In genomic region chr17:57859601-57860413, GRCh38 we compare ENCODE assay signal across 22 cellular contexts. TPM values are rescaled to one million over a fixed set of nuclear protein-coding genes. Genes with fewer than 3 reads are reported as not detected.
DNase-seq lines count a peak whose midpoint lies in the region; ATAC-seq, FAIRE-seq and TF ChIP-seq lines count a peak whose summit lies in the region.
"Had no signal": no experiment of that assay in that cellular context is flagged by ENCODE, and none has a peak within 500 bp of the region (broad histone marks: within the 10 kb centered on the region; RNA-seq: fewer than 3 reads in every experiment).

No MANE protein-coding gene starts in this region.

- H3K9me3 ChIP-seq in right cardiac atrium (ENCODE audit: control insufficient read depth, low read length): no peaks in the 10 kb centered on the region
- H3K9me3 ChIP-seq in WERI-Rb-1 (ENCODE audit: severe bottlenecking): no peaks in the 10 kb centered on the region
- no peaks in the 10 kb centered on the region for H3K9me3 ChIP-seq in transverse colon

- H3K36me3 Mint-ChIP-seq in activated T-cell treated with anti-CD3 and anti-CD28 coated beads, Interleukin-2, amount 50 U/mL, for 24 hours (ENCODE audit: low read depth): no peaks in the 10 kb centered on the region
- no peaks in the 10 kb centered on the region for H3K36me3 Mint-ChIP-seq in naive thymus-derived CD8-positive, alpha-beta T cell
- H3K36me3 Mint-ChIP-seq: activated naive CD4-positive, alpha-beta T cell treated with anti-CD3 and anti-CD28 coated beads, Interleukin-2, amount 50 U/mL, for 24 hours had no signal

- 44% methylated on average over 13 of the region's 13 CpGs for WGBS in right cardiac atrium
- 54 to 72% methylated on average over 2 to 13 of the region's 13 CpGs for WGBS in transverse colon (ENCODE audit: low coverage in 1 of 2), 2 donors

- intact Hi-C loops in Right ventricle myocardium superior (cut with DNase I) (loop anchor here (2.0 to 5.0 kb wide), 2 partner anchors 135 to 252 kb away; no protein-coding TSS in a partner anchor), right cardiac atrium (cut with DNase I) (loop anchor here (2.0 to 10.0 kb wide), 5 partner anchors 137 to 255 kb away; partner anchors contain the start of gene DYNLL2 (in 3 of the 4)), transverse colon (cut with DNase I; ENCODE audit: low total_unique reads) (loop anchor here (5.0 to 10.0 kb wide), 3 partner anchors 32 to 225 kb away; partner anchors contain the start of gene DYNLL2)

- peaks cover 2% of the 10 kb centered on the region for H3K4me1 ChIP-seq in right cardiac atrium (ENCODE audit: control insufficient read depth, insufficient read depth, low read length)
- peaks cover 16 to 42% (median 24%) of the 10 kb centered on the region in 4 donors for H3K4me1 ChIP-seq in transverse colon

- no peak for TF ChIP-seq POLR2A in transverse colon (IDR thresholded peaks at IDR 0.05)

- in situ Hi-C loops in transverse colon (cut with MboI; ENCODE audit: low pct_ligation_motif_present in 1 of 4, low pct_unique_long_range_greater_than_20kb in 1 of 4, low sequenced_read_pairs in 3 of 4): loop anchor here (5.0 to 25.0 kb wide), 5 partner anchors 137 to 255 kb away; partner anchors contain the start of gene DYNLL2 (in 1 of the 4)

- no peak for TF ChIP-seq CTCF in WERI-Rb-1 (IDR thresholded peaks at IDR 0.05; ENCODE audit: low read depth, low read length)
- no peak for TF ChIP-seq CTCF in transverse colon (IDR thresholded peaks at IDR 0.05)

- no peak for FAIRE-seq in HTR-8/SVneo (lab: Jason Lieb, UNC)
- FAIRE-seq: H1, keratinocyte had no signal

- H3K36me3 ChIP-seq in WERI-Rb-1 (peaks cover 2% of the 10 kb centered on the region), transverse colon (no peaks in the 10 kb centered on the region)

- H3K27me3 ChIP-seq in right cardiac atrium (ENCODE audit: control insufficient read depth, insufficient read depth) (no peaks in the 10 kb centered on the region), WERI-Rb-1 (ENCODE audit: insufficient read depth, low read depth, severe bottlenecking) (no peaks in the 10 kb centered on the region), transverse colon (no peaks in the 10 kb centered on the region)

- ATAC-seq in Right ventricle myocardium superior (ENCODE audit: poor library complexity) (no peak), right cardiac atrium (no peak)
- no peak for ATAC-seq in naive thymus-derived CD8-positive, alpha-beta T cell

- no peak for TF ChIP-seq EP300 in transverse colon (IDR thresholded peaks at IDR 0.05; ENCODE audit: low read depth)

- no peak overlapping the region for H3K27ac Mint-ChIP-seq in activated T-cell treated with anti-CD3 and anti-CD28 coated beads, Interleukin-2, amount 50 U/mL, for 24 hours
- H3K27ac Mint-ChIP-seq in naive thymus-derived CD8-positive, alpha-beta T cell: no peak overlapping the region
- H3K27ac Mint-ChIP-seq: activated naive CD4-positive, alpha-beta T cell treated with anti-CD3 and anti-CD28 coated beads, Interleukin-2, amount 50 U/mL, for 24 hours; activated T-cell treated with anti-CD3 and anti-CD28 coated beads, Interleukin-2, amount 50 U/mL, for 72 hours had no signal

- no peak overlapping the region for H3K4me3 Mint-ChIP-seq in activated T-cell treated with anti-CD3 and anti-CD28 coated beads, Interleukin-2, amount 50 U/mL, for 24 hours
- H3K4me3 Mint-ChIP-seq in naive thymus-derived CD8-positive, alpha-beta T cell: peak overlapping the region in 4 of 10 donors; percentile 8 to 28 (median 13)

- peaks cover 38% of the 10 kb centered on the region for H3K27me3 Mint-ChIP-seq in activated T-cell treated with anti-CD3 and anti-CD28 coated beads, Interleukin-2, amount 50 U/mL, for 24 hours
- H3K27me3 Mint-ChIP-seq in naive thymus-derived CD8-positive, alpha-beta T cell: peaks cover 4 to 39% (median 7%) of the 10 kb centered on the region in 5 donors

- DNase-seq in Right ventricle myocardium superior: peak; percentile 21
- DNase-seq in right cardiac atrium: no peak
- peak; percentile 25 for DNase-seq in WERI-Rb-1
- DNase-seq in left kidney (ENCODE audit: low read depth, low spot score): peak; percentile 44
- no peak for DNase-seq in transverse colon
- DNase-seq in activated T-cell treated with anti-CD3 and anti-CD28 coated beads, Interleukin-2, amount 50 U/mL, for 24 hours: no peak
- DNase-seq in HTR-8/SVneo (ENCODE audit: insufficient read length, low spot score): no peak
- no peak for DNase-seq in naive thymus-derived CD8-positive, alpha-beta T cell
- DNase-seq: activated CD4-positive, alpha-beta T cell treated with anti-CD3 and anti-CD28 coated beads for 48 hours; activated T-cell treated with anti-CD3 and anti-CD28 coated beads, Interleukin-2, amount 50 U/mL, for 72 hours; foreskin melanocyte; KBM-7; NCI-H1436 treated with DMSO at 0.1 percent for 48 hours; NCI-H524; SHP77; stimulated activated naive CD8-positive, alpha-beta T cell treated with anti-CD3 and anti-CD28 coated beads, Interleukin-15, amount 100 ng/mL, for 72 hours; trophoblast cell had no signal

- no peak overlapping the region for H3K4me3 ChIP-seq in right cardiac atrium (ENCODE audit: low read length)
- no peak overlapping the region for H3K4me3 ChIP-seq in WERI-Rb-1 (ENCODE audit: low read depth, low read length)
- H3K4me3 ChIP-seq in transverse colon: no peak overlapping the region
- H3K4me3 ChIP-seq: lung had no signal

- H3K27ac ChIP-seq in right cardiac atrium (ENCODE audit: low read length): no peak overlapping the region
- peak overlapping the region; percentile 29 for H3K27ac ChIP-seq in WERI-Rb-1
- peak overlapping the region; percentile 82 to 92 (median 86) for H3K27ac ChIP-seq in transverse colon
- H3K27ac ChIP-seq: epithelial cell of prostate had no signal

- peaks cover 14% of the 10 kb centered on the region for H3K4me1 Mint-ChIP-seq in activated T-cell treated with anti-CD3 and anti-CD28 coated beads, Interleukin-2, amount 50 U/mL, for 24 hours (ENCODE audit: low read depth)
- H3K4me1 Mint-ChIP-seq in naive thymus-derived CD8-positive, alpha-beta T cell: peaks cover 9 to 12% (median 10%) of the 10 kb centered on the region in 4 donors

- H3K9me3 Mint-ChIP-seq in activated T-cell treated with anti-CD3 and anti-CD28 coated beads, Interleukin-2, amount 50 U/mL, for 24 hours: no peaks in the 10 kb centered on the region
- H3K9me3 Mint-ChIP-seq in naive thymus-derived CD8-positive, alpha-beta T cell: no peaks in the 10 kb centered on the region
- H3K9me3 Mint-ChIP-seq: activated naive CD4-positive, alpha-beta T cell treated with anti-CD3 and anti-CD28 coated beads, Interleukin-2, amount 50 U/mL, for 24 hours; activated T-cell treated with anti-CD3 and anti-CD28 coated beads, Interleukin-2, amount 50 U/mL, for 72 hours; stimulated activated naive CD8-positive, alpha-beta T cell treated with anti-CD3 and anti-CD28 coated beads, Interleukin-15, amount 100 ng/mL, for 72 hours had no signal

- POLR2A ChIA-PET in naive thymus-derived CD8-positive, alpha-beta T cell (lab: Charles Lee): interaction anchor here (0.6 to 4.8 kb wide), 5 partner anchors 10 to 138 kb away, joined by 3 to 24 read pairs (median 5); partner anchors contain the start of gene MRPS23

RNA-seq across cellular contexts. Expression of gene MRPS23, which starts 10.0 kb away (rescaled TPM):
- 89.8 TPM for total RNA-seq in Right ventricle myocardium superior
- 10 to 100 TPM; 50.9 to 68.3 (median 61.1) TPM for total RNA-seq in right cardiac atrium
- polyA plus RNA-seq in right cardiac atrium: 54.7 TPM
- total RNA-seq in transverse colon: 10 to 100 TPM in 1 of 4 donors, 1 to 10 TPM in 2, under 1 TPM in 1; 0.37 to 11.1 (median 6.5) TPM
- total RNA-seq in naive thymus-derived CD8-positive, alpha-beta T cell: 10 to 100 TPM; 31.6 to 33.7 TPM
- 10 to 100 TPM; 41.1 to 42.8 (median 41.6) TPM for polyA plus RNA-seq in naive thymus-derived CD8-positive, alpha-beta T cell

Comparison
In these comparisons a context has a peak if more than half of its experiments do, and no peak if none do; other contexts are left out.
1. DNase-seq: peak in Right ventricle myocardium superior (single experiment), WERI-Rb-1 (single experiment) and left kidney (single experiment); none in right cardiac atrium (0 of 3), transverse colon (single experiment), activated T-cell treated with anti-CD3 and anti-CD28 coated beads, Interleukin-2, amount 50 U/mL, for 24 hours (single experiment), HTR-8/SVneo (single experiment) and naive thymus-derived CD8-positive, alpha-beta T cell (0 of 10).